Comparison of ENCODE assay signal across 19 cellular contexts in genomic region chr11:69889400-69890372, GRCh38.
DNase-seq lines count a peak whose midpoint lies in the region; ATAC-seq and TF ChIP-seq lines count a peak whose summit lies in the region.
"Had no signal": no experiment of that assay in that cellular context is flagged by ENCODE, and none has a peak within 500 bp of the region (broad histone marks: within the 10 kb centered on the region; RNA-seq: fewer than 3 reads in every experiment).

No MANE protein-coding gene starts in this region.

- H3K4me3 Mint-ChIP-seq in WTC11 = peak overlapping the region; percentile 61
- H3K4me3 Mint-ChIP-seq: activated naive CD4-positive, alpha-beta T cell treated with anti-CD3 and anti-CD28 coated beads, Interleukin-2, amount 50 U/mL, for 24 hours; neural crest cell had no signal

- H3K18ac ChIP-seq in mesendoderm (ENCODE audit: low read length) = no peak overlapping the region

- H3K4me3 ChIP-seq in H7 (ENCODE audit: insufficient read depth, low read depth, low read length) (no peak overlapping the region), mesendoderm (ENCODE audit: low read length) (no peak overlapping the region), adrenal gland (no peak overlapping the region)
- H3K4me3 ChIP-seq: esophagus muscularis mucosa, gastroesophageal sphincter, K562 had no signal

- H3K4me1 ChIP-seq in mesendoderm (ENCODE audit: control insufficient read depth, low read depth, low read length) (no peaks in the 10 kb centered on the region), adrenal gland (replicated peaks in 1 of 2) (peaks cover 6 to 21% of the 10 kb centered on the region in 2 donors)

- no peaks in the 10 kb centered on the region for H3K36me3 Mint-ChIP-seq in WTC11
- H3K36me3 Mint-ChIP-seq: activated naive CD4-positive, alpha-beta T cell treated with anti-CD3 and anti-CD28 coated beads, Interleukin-2, amount 50 U/mL, for 24 hours had no signal

- peaks cover 31% of the 10 kb centered on the region for H3K27me3 Mint-ChIP-seq in WTC11 (ENCODE audit: low read depth)

- DNase-seq in COR-L47 (lab: John Stamatoyannopoulos, UW) (peak; percentile 34), H7 (peak; percentile 83), WTC11 (ENCODE audit: low spot score) (no peak), mesendoderm (peak; percentile 28), cerebellar cortex (ENCODE audit: low spot score) (no peak), HuH-7 (ENCODE audit: low spot score) (no peak), adrenal gland (no peak)
- DNase-seq: effector CD4-positive, alpha-beta T cell; EL; midbrain; NCI-H2029 treated with DMSO at 0.1 percent for 48 hours; NCI-H510A treated with DMSO at 0.1 percent for 48 hours; SHP77 treated with DMSO at 0.1 percent for 48 hours; trophoblast cell had no signal

- H3K36me3 ChIP-seq in H7 (replicated peaks; ENCODE audit: control insufficient read depth, insufficient read depth, low read length) (no peaks in the 10 kb centered on the region), mesendoderm (ENCODE audit: control insufficient read depth, insufficient read depth, low read length) (no peaks in the 10 kb centered on the region), adrenal gland (replicated peaks in 1 of 2) (no peaks in the 10 kb centered on the region)
- H3K36me3 ChIP-seq: esophagus muscularis mucosa, gastroesophageal sphincter had no signal

- H3K79me2 ChIP-seq in mesendoderm (ENCODE audit: control insufficient read depth, insufficient read depth, low read length) = no peaks in the 10 kb centered on the region

- H2BK120ac ChIP-seq in mesendoderm (ENCODE audit: low read depth, low read length) = no peak overlapping the region

- peak; percentile 62 for ATAC-seq in WTC11
- ATAC-seq: gastroesophageal sphincter had no signal

- H4K8ac ChIP-seq in mesendoderm (ENCODE audit: low read depth, low read length) = no peak overlapping the region

- no CpG with 5 or more reads among the region's 27 CpGs for WGBS in mesendoderm (ENCODE audit: extremely low coverage, insufficient coverage, low lambda C conversion rate)
- WGBS in adrenal gland, 4 donors = 41 to 46% (median 43%) methylated on average over 24 to 27 of the region's 27 CpGs

- no peak overlapping the region for H3K4me2 ChIP-seq in mesendoderm (ENCODE audit: low read length)

- H3K27ac Mint-ChIP-seq in WTC11 = no peak overlapping the region
- H3K27ac Mint-ChIP-seq: activated naive CD4-positive, alpha-beta T cell treated with anti-CD3 and anti-CD28 coated beads, Interleukin-2, amount 50 U/mL, for 24 hours had no signal

- no peak for TF ChIP-seq POLR2A in adrenal gland (IDR thresholded peaks at IDR 0.05)

- H3K9ac ChIP-seq in mesendoderm (ENCODE audit: low read length) = no peak overlapping the region

- H3K9me3 ChIP-seq in adrenal gland (replicated peaks in 1 of 3) = no peaks in the 10 kb centered on the region
- H3K9me3 ChIP-seq: esophagus muscularis mucosa, gastroesophageal sphincter had no signal

- H3K9me3 Mint-ChIP-seq in WTC11 = no peaks in the 10 kb centered on the region
- H3K9me3 Mint-ChIP-seq: activated naive CD4-positive, alpha-beta T cell treated with anti-CD3 and anti-CD28 coated beads, Interleukin-2, amount 50 U/mL, for 24 hours; neural crest cell had no signal

- no peak overlapping the region for H2BK15ac ChIP-seq in mesendoderm (replicated peaks; ENCODE audit: low read depth)

- H2AK5ac ChIP-seq in mesendoderm (ENCODE audit: low read length) = no peak overlapping the region

- no peak for TF ChIP-seq CTCF in WTC11 (IDR thresholded peaks at IDR 0.05)
- no peak for TF ChIP-seq CTCF in adrenal gland (IDR thresholded peaks at IDR 0.05)

- H3K56ac ChIP-seq in mesendoderm (ENCODE audit: low read length) = no peak overlapping the region

- POLR2A ChIA-PET in WTC11 (lab: Charles Lee) = interaction anchor here (0.6 kb wide), 1 partner anchor 189 kb away, joined by 3 read pairs; no protein-coding TSS in a partner anchor

- H3K23ac ChIP-seq in mesendoderm (ENCODE audit: low read length) = no peak overlapping the region

- H2BK5ac ChIP-seq in mesendoderm (ENCODE audit: low read length) = no peak overlapping the region

- no peaks in the 10 kb centered on the region for H3K79me1 ChIP-seq in mesendoderm (ENCODE audit: low read length)

- no peak overlapping the region for H4K5ac ChIP-seq in mesendoderm (ENCODE audit: low read length)

- H3K27ac ChIP-seq in mesendoderm (ENCODE audit: low read depth, low read length) (no peak overlapping the region), adrenal gland (no peak overlapping the region)
- H3K27ac ChIP-seq: esophagus muscularis mucosa, gastroesophageal sphincter had no signal

- intact Hi-C loops in adrenal gland (cut with DNase I) = loop anchor here (5.0 to 10.0 kb wide), 2 partner anchors 202 to 785 kb away; no protein-coding TSS in a partner anchor

- CTCF ChIA-PET in WTC11 (lab: Charles Lee) = interaction anchor here (0.7 to 3.1 kb wide), 31 partner anchors 8 to 307 kb away, joined by 3 to 28 read pairs (median 5); partner anchors contain the start of gene FGF19

- H3K4me1 Mint-ChIP-seq in WTC11 = peaks cover 40% of the 10 kb centered on the region
- H3K4me1 Mint-ChIP-seq: activated naive CD4-positive, alpha-beta T cell treated with anti-CD3 and anti-CD28 coated beads, Interleukin-2, amount 50 U/mL, for 24 hours had no signal

- peaks cover 12% of the 10 kb centered on the region for H3K27me3 ChIP-seq in H7 (ENCODE audit: control insufficient read depth, insufficient read depth, low read length)
- no peaks in the 10 kb centered on the region for H3K27me3 ChIP-seq in mesendoderm (ENCODE audit: insufficient read depth, low read length, poor library complexity)
- H3K27me3 ChIP-seq in adrenal gland = no peaks in the 10 kb centered on the region

- no peak overlapping the region for H3K4ac ChIP-seq in mesendoderm (ENCODE audit: low read depth, low read length)

TF ChIP-seq in WTC11, 78 proteins besides CTCF, POLR2A, EP300 and RAD21:
- TF ChIP-seq ZNF121 (CRISPR knock-in tag; IDR thresholded peaks at IDR 0.05) (peak; percentile 90), ERG (CRISPR knock-in tag; IDR thresholded peaks at IDR 0.05) (no peak)

Comparison
In these comparisons a context has a peak if more than half of its experiments do, and no peak if none do; other contexts are left out.
1. DNase-seq: peak in COR-L47 (single experiment), H7 (single experiment) and mesendoderm (single experiment); none in WTC11 (single experiment), cerebellar cortex (single experiment), HuH-7 (single experiment) and adrenal gland (0 of 7).